8 cellular contexts compared by ENCODE assay signal in genomic region chr5:671459-672328, GRCh38.
DNase-seq lines count a peak whose midpoint lies in the region; ATAC-seq lines count a peak whose summit lies in the region.

No MANE protein-coding gene starts in this region.

- DNase-seq in GM03348 (ENCODE audit: low spot score) (peak; percentile 92), NCI-H2107 (lab: John Stamatoyannopoulos, UW) (peak; percentile 62), cerebellar cortex (ENCODE audit: low spot score) (peak; percentile 81), KG1 (lab: John Stamatoyannopoulos, UW) (no peak)
- peak; percentile 39 for DNase-seq in activated CD4-positive, CD25-positive, alpha-beta regulatory T cell treated with anti-CD3 and anti-CD28 coated beads, Interleukin-2, amount 50 U/mL, for 16 hours (ENCODE audit: low read depth, low spot score)
- peak; percentile 72 for DNase-seq in stimulated activated CD4-positive, alpha-beta T cell treated with anti-CD3 and anti-CD28 coated beads, Interleukin-2, amount 100 ng/mL, for 24 hours

- no peaks in the 10 kb centered on the region for H3K27me3 ChIP-seq in layer of hippocampus (ENCODE audit: control insufficient read depth, insufficient read depth, low read length)

- peak; percentile 60 for ATAC-seq in HG02642 (IDR thresholded peaks at IDR 0.05; ENCODE audit: poor library complexity, unreplicated experiment)

- peak overlapping the region; percentile 98 for H3K27ac ChIP-seq in layer of hippocampus (ENCODE audit: low read depth, low read length)
